ENCODE assay signal across 8 cellular contexts in the genomic region with DNA sequence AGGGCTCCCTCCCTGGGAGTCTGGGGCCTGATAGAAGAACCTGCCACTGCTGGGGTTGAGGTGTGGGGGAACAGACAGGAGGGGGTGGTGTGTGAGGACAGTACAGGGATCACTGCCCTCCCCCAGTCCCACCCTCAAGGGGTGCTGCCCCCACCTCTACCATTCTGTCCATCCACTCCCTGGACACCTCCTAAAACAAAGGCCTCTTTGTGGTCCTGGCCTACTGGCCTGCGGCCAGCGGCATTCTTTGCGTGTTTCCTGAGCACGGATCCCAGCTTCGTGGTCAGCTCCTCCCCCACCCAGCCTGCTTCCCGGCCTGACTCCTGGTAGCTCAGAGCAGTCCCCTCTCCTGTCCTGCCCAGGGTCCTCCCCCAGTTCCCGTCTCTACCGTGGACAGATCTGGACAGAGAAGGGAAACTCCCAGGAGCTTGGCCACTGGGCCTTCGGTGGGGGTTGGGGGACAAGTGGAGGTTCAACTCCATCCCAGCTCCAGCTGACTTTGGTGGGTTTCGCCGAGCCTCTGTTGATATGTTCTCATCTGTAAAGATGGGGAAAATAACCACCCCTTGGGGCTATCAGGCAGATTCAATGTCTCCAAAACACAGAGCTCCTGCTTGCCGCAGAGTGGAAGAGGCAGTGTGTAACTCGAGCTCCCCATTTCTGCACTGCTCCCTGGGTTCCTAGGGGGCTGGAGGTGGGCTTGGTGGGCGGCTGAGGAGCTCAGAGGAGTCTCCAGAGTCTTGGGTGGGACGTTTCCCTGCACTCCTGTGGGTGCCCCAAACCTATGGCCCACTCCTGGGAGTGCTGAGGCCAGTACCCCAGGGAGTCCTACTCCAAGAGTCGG. TPM values are rescaled to one million over a fixed set of nuclear protein-coding genes. Genes with fewer than 3 reads are reported as not detected.
DNase-seq lines count a peak whose midpoint lies in the region; TF ChIP-seq lines count a peak whose summit lies in the region.
"Had no signal": no experiment of that assay in that cellular context is flagged by ENCODE, and none has a peak within 500 bp of the region (broad histone marks: within the 10 kb centered on the region; RNA-seq: fewer than 3 reads in every experiment).

No MANE protein-coding gene starts in this region.

- H3K4me3 ChIP-seq in MG63, result no peak overlapping the region
- no peak overlapping the region for H3K4me3 ChIP-seq in urinary bladder (ENCODE audit: low read depth, low read length)

- no peak overlapping the region for H3K4me3 Mint-ChIP-seq in T-helper 2 cell treated with Interferon-gamma antibody and Interleukin-4, amounts not matched to agents 5 μg/mL and 100 μg/mL, for 36 hours
- H3K4me3 Mint-ChIP-seq: natural killer cell treated with Interleukin-12 subunit alpha and Interleukin-12 subunit beta and Interleukin-15 and Interleukin-18, amount 100 ng/mL, for 72 hours had no signal

- H3K27me3 ChIP-seq in MG63, result no peaks in the 10 kb centered on the region

- 23% methylated on average over 16 of the region's 16 CpGs for WGBS in urinary bladder

- H3K36me3 ChIP-seq in MG63, result peaks cover 74% of the 10 kb centered on the region
- no peaks in the 10 kb centered on the region for H3K36me3 ChIP-seq in urinary bladder (ENCODE audit: insufficient read depth)

- POLR2A ChIA-PET in HEK293T (lab: Yijun Ruan, JAX), result interaction anchor here (0.7 to 2.5 kb wide), 7 partner anchors 9 to 121 kb away, joined by 3 to 11 read pairs (median 3); no protein-coding TSS in a partner anchor

- DNase-seq in MG63 (peak; percentile 98), ecto neural progenitor cell (ENCODE audit: low spot score) (peak; percentile 87), medulla oblongata (ENCODE audit: extremely low spot score) (peak; percentile 71), HEK293T (ENCODE audit: extremely low spot score) (no peak), midbrain (lab: John Stamatoyannopoulos, UW) (no peak)
- DNase-seq in T-helper 2 cell treated with Interferon-gamma antibody and Interleukin-4, amounts not matched to agents 5 μg/mL and 100 μg/mL, for 36 hours (ENCODE audit: low spot score), result no peak

- no peaks in the 10 kb centered on the region for H3K36me3 Mint-ChIP-seq in T-helper 2 cell treated with Interferon-gamma antibody and Interleukin-4, amounts not matched to agents 5 μg/mL and 100 μg/mL, for 36 hours (ENCODE audit: low read depth)
- H3K36me3 Mint-ChIP-seq: natural killer cell treated with Interleukin-12 subunit alpha and Interleukin-12 subunit beta and Interleukin-15 and Interleukin-18, amount 100 ng/mL, for 72 hours had no signal

- peaks cover 2% of the 10 kb centered on the region for H3K4me1 Mint-ChIP-seq in T-helper 2 cell treated with Interferon-gamma antibody and Interleukin-4, amounts not matched to agents 5 μg/mL and 100 μg/mL, for 36 hours (ENCODE audit: low read depth)

- no peaks in the 10 kb centered on the region for H3K9me3 ChIP-seq in MG63

- CTCF ChIA-PET in HEK293T (lab: Yijun Ruan, JAX), result interaction anchor here (0.7 to 3.4 kb wide), 10 partner anchors 9 to 206 kb away, joined by 3 to 11 read pairs (median 4); no protein-coding TSS in a partner anchor

- no peaks in the 10 kb centered on the region for H3K9me3 Mint-ChIP-seq in T-helper 2 cell treated with Interferon-gamma antibody and Interleukin-4, amounts not matched to agents 5 μg/mL and 100 μg/mL, for 36 hours
- H3K9me3 Mint-ChIP-seq: natural killer cell treated with Interleukin-12 subunit alpha and Interleukin-12 subunit beta and Interleukin-15 and Interleukin-18, amount 100 ng/mL, for 72 hours had no signal

- peaks cover 10% of the 10 kb centered on the region for H3K27me3 Mint-ChIP-seq in T-helper 2 cell treated with Interferon-gamma antibody and Interleukin-4, amounts not matched to agents 5 μg/mL and 100 μg/mL, for 36 hours (ENCODE audit: low read depth)

- no peak overlapping the region for H3K27ac Mint-ChIP-seq in T-helper 2 cell treated with Interferon-gamma antibody and Interleukin-4, amounts not matched to agents 5 μg/mL and 100 μg/mL, for 36 hours
- H3K27ac Mint-ChIP-seq: natural killer cell treated with Interleukin-12 subunit alpha and Interleukin-12 subunit beta and Interleukin-15 and Interleukin-18, amount 100 ng/mL, for 72 hours had no signal

- H3K27ac ChIP-seq in urinary bladder (ENCODE audit: low read depth), result peak overlapping the region; percentile 77

- H3K4me1 ChIP-seq in urinary bladder (ENCODE audit: insufficient read depth), result peaks cover 1% of the 10 kb centered on the region

TF ChIP-seq in HEK293T, 16 proteins besides CTCF, POLR2A, EP300 and RAD21:
- TF ChIP-seq BHLHE40 (IDR thresholded peaks at IDR 0.05; ENCODE audit: borderline replicate concordance) (no peak), ZNF384 (IDR thresholded peaks at IDR 0.05) (no peak), TARDBP (IDR thresholded peaks at IDR 0.05) (no peak), ELF4 (IDR thresholded peaks at IDR 0.05) (no peak)

RNA-seq across cellular contexts. Expression of gene LYL1, which starts 48.7 kb away (rescaled TPM):
- total RNA-seq in MG63 (2014; rRNA removed; shearing (Covaris generic); ENCODE audit: low replicate concordance), result not detected in 2 replicates
- 4.8 TPM for total RNA-seq in urinary bladder
- polyA plus RNA-seq in urinary bladder, result 15.7 TPM

RNA-seq across cellular contexts. Expression of gene NFIX, which starts 58.7 kb away (rescaled TPM):
- total RNA-seq in MG63 (2014; rRNA removed; shearing (Covaris generic); ENCODE audit: low replicate concordance), result 53.9 and 78.0 TPM in 2 replicates
- total RNA-seq in urinary bladder, result 83.5 TPM
- 88.6 TPM for polyA plus RNA-seq in urinary bladder

Comparison
In these comparisons a context has a peak if more than half of its experiments do, and no peak if none do; other contexts are left out.
1. DNase-seq: peak in MG63 (single experiment), ecto neural progenitor cell (single experiment) and medulla oblongata (single experiment); none in HEK293T (single experiment), T-helper 2 cell treated with Interferon-gamma antibody and Interleukin-4, amounts not matched to agents 5 μg/mL and 100 μg/mL, for 36 hours (single experiment) and midbrain (single experiment).